In genomic region chr1:161530158-161530557, GRCh38 we compare ENCODE assay signal across 8 cellular contexts. TPM values are rescaled to one million over a fixed set of nuclear protein-coding genes. Genes with fewer than 3 reads are reported as not detected.
A peak's percentile ranks its signal among the peaks of the same experiment; 100 is the strongest.
DNase-seq lines count a peak whose midpoint lies in the region; ATAC-seq and TF ChIP-seq lines count a peak whose summit lies in the region.
"Not testable (repeated sequence)": the region's sequence is repeated elsewhere in the genome, so short reads cannot be mapped to it uniquely, and the experiment has no call there.

No MANE protein-coding gene starts in this region.

- H3K36me3 Mint-ChIP-seq in activated CD4-positive, alpha-beta memory T cell treated with anti-CD3 and anti-CD28 coated beads for 36 hours = not testable (repeated sequence)

- intact Hi-C loops in activated CD4-positive, alpha-beta memory T cell treated with anti-CD3 and anti-CD28 coated beads for 36 hours (cut with micrococcal nuclease) = loop anchor here (10.0 kb wide), 1 partner anchor 215 kb away; the partner anchor contains the start of gene DUSP12
- intact Hi-C loops in left colon (cut with DNase I, micrococcal nuclease) = not testable (repeated sequence)

- CTCF ChIA-PET in activated CD4-positive, alpha-beta memory T cell treated with anti-CD3 and anti-CD28 coated beads for 36 hours (lab: Charles Lee) = interaction anchor here (1.1 to 1.8 kb wide), 2 partner anchors 208 to 210 kb away, joined by 3 to 6 read pairs; no protein-coding TSS in a partner anchor

- H3K27ac Mint-ChIP-seq in activated CD4-positive, alpha-beta memory T cell treated with anti-CD3 and anti-CD28 coated beads for 36 hours = peak overlapping the region; percentile 92

- peaks cover 12% of the 10 kb centered on the region for H3K4me1 Mint-ChIP-seq in activated CD4-positive, alpha-beta memory T cell treated with anti-CD3 and anti-CD28 coated beads for 36 hours (ENCODE audit: low read depth)

- not testable (repeated sequence) for H3K27me3 Mint-ChIP-seq in activated CD4-positive, alpha-beta memory T cell treated with anti-CD3 and anti-CD28 coated beads for 36 hours

- peak overlapping the region; percentile 78 for H3K4me3 ChIP-seq in coronary artery

- TF ChIP-seq CTCF in coronary artery (IDR thresholded peaks at IDR 0.05) = not testable (repeated sequence)

- DNase-seq in AML-193 (lab: John Stamatoyannopoulos, UW) = peak; percentile 36 to 48
- peak; percentile 28 to 49 for DNase-seq in NOMO-1 (lab: John Stamatoyannopoulos, UW; ENCODE audit: unreplicated experiment in 2 of 2)
- DNase-seq in activated CD4-positive, alpha-beta memory T cell treated with anti-CD3 and anti-CD28 coated beads for 36 hours = peak; percentile 78
- not testable (repeated sequence) for DNase-seq in coronary artery (ENCODE audit: low spot score)
- DNase-seq in left colon = peak in 1 of 2 donors; percentile 54
- peak; percentile 80 for DNase-seq in stimulated activated CD4-positive, alpha-beta T cell treated with anti-CD3 and anti-CD28 coated beads, Interleukin-12 subunit alpha, Interleukin-12 subunit beta, amount 100 ng/mL, for 4 hours

- peak overlapping the region; percentile 72 to 89 for H3K27ac ChIP-seq in coronary artery

- H3K4me3 Mint-ChIP-seq in activated CD4-positive, alpha-beta memory T cell treated with anti-CD3 and anti-CD28 coated beads for 36 hours = peak overlapping the region; percentile 87

- peak; percentile 39 for ATAC-seq in GM19351 (IDR thresholded peaks at IDR 0.05; ENCODE audit: unreplicated experiment)
- peak; percentile 39 for ATAC-seq in HG03571 (IDR thresholded peaks at IDR 0.05; ENCODE audit: unreplicated experiment)
- ATAC-seq in left colon = peak; percentile 67

- not testable (repeated sequence) for H3K9me3 Mint-ChIP-seq in activated CD4-positive, alpha-beta memory T cell treated with anti-CD3 and anti-CD28 coated beads for 36 hours

- POLR2A ChIA-PET in activated CD4-positive, alpha-beta memory T cell treated with anti-CD3 and anti-CD28 coated beads for 36 hours (lab: Charles Lee) = not testable (repeated sequence)

RNA-seq across cellular contexts. Expression of gene HSPA6, which starts 5.8 kb away (rescaled TPM):
- under 1 TPM; 0.48 to 0.53 TPM for total RNA-seq in activated CD4-positive, alpha-beta memory T cell treated with anti-CD3 and anti-CD28 coated beads for 36 hours
- total RNA-seq in left colon = 1 to 10 TPM in 1 of 2 donors, under 1 TPM in 1; 0.64 to 1.4 TPM

RNA-seq across cellular contexts. Expression of gene FCGR3A, which starts 19.5 kb away (rescaled TPM):
- total RNA-seq in activated CD4-positive, alpha-beta memory T cell treated with anti-CD3 and anti-CD28 coated beads for 36 hours = not detected
- 10 to 100 TPM in 1 of 2 donors, 1 to 10 TPM in 1; 3.7 to 11.7 TPM for total RNA-seq in left colon

RNA-seq across cellular contexts. Expression of gene FCGR2A, which starts 24.9 kb away (rescaled TPM):
- under 1 TPM in 1 of 2 experiments, not detected in 1; 0.14 TPM for total RNA-seq in activated CD4-positive, alpha-beta memory T cell treated with anti-CD3 and anti-CD28 coated beads for 36 hours
- total RNA-seq in left colon = 10 to 100 TPM in 1 of 2 donors, 1 to 10 TPM in 1; 5.5 to 17.4 TPM

Comparison
In these comparisons a context has a peak if more than half of its experiments do, and no peak if none do; other contexts are left out.
1. RNA of gene FCGR2A, which starts 24.9 kb away (total RNA-seq): 5.5 to 17.4 TPM in left colon; 0.14 TPM in activated CD4-positive, alpha-beta memory T cell treated with anti-CD3 and anti-CD28 coated beads for 36 hours; every median in the first group is over 4 times any median in the second.
2. Peak in every context shown above with its lines, with median percentiles within 50 percentile points of each other: ATAC-seq.